In the genomic region with DNA sequence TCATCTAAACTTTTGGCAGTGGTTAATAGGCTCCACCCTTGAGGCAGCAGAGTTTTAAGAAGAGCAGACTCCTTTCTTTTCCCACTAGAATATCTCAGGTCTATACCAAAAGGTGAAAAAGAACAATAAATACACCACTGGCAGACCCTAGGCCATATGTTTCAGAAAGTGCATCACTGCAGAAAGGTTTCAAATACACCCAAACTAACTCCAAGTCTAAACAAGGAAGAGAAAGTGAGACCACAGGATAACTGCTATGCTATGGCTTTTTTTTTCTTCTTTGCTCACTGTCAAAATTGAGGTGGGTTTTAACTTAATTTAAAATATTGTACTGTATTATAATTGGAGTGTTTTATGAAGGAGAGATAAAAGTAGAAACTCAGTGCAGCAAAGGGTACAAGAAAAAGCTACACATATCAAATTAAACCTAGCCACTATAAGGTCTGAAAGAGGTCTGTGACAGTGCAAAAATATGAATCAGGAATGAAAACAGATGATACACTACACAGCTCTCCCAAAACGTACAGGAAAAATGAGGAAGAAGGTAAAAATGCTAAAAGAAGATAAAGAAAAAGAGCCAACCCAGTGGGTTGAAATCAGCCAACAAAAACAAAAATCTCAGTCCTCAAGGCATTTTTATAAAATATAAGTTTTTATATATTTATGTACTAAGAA, we compare ENCODE assay signal across 13 cellular contexts. TPM values are rescaled to one million over a fixed set of nuclear protein-coding genes. Genes with fewer than 3 reads are reported as not detected.
DNase-seq lines count a peak whose midpoint lies in the region; ATAC-seq and TF ChIP-seq lines count a peak whose summit lies in the region.
"Had no signal": no experiment of that assay in that cellular context is flagged by ENCODE, and none has a peak within 500 bp of the region (broad histone marks: within the 10 kb centered on the region; RNA-seq: fewer than 3 reads in every experiment).

No MANE protein-coding gene starts in this region.

- H3K9me3 Mint-ChIP-seq in activated CD4-positive, alpha-beta T cell treated with anti-CD3 and anti-CD28 coated beads, Interleukin-2, amount 10 ng/mL, durations not matched to agents 24 days and 14 days: peaks cover 4% of the 10 kb centered on the region
- peaks cover 14% of the 10 kb centered on the region for H3K9me3 Mint-ChIP-seq in activated naive CD8-positive, alpha-beta T cell treated with anti-CD3 and anti-CD28 coated beads for 36 hours

- H3K9me3 ChIP-seq in osteoblast (ENCODE audit: low read depth, low read length) (peaks cover 1% of the 10 kb centered on the region), upper lobe of left lung (no peaks in the 10 kb centered on the region)

- no peaks in the 10 kb centered on the region for H3K27me3 Mint-ChIP-seq in activated CD4-positive, alpha-beta T cell treated with anti-CD3 and anti-CD28 coated beads, Interleukin-2, amount 10 ng/mL, durations not matched to agents 24 days and 14 days
- H3K27me3 Mint-ChIP-seq in activated naive CD8-positive, alpha-beta T cell treated with anti-CD3 and anti-CD28 coated beads for 36 hours: no peaks in the 10 kb centered on the region

- H3K4me3 Mint-ChIP-seq in activated CD4-positive, alpha-beta T cell treated with anti-CD3 and anti-CD28 coated beads, Interleukin-2, amount 10 ng/mL, durations not matched to agents 24 days and 14 days: no peak overlapping the region
- H3K4me3 Mint-ChIP-seq in activated naive CD8-positive, alpha-beta T cell treated with anti-CD3 and anti-CD28 coated beads for 36 hours: peak overlapping the region; percentile 12
- H3K4me3 Mint-ChIP-seq: T-helper 1 cell treated with Interleukin-12 subunit alpha and Interleukin-12 subunit beta and Interleukin-4 antibody, amounts not matched to agents 30 μg/mL and 1 μg/mL, for 36 hours had no signal

- peaks cover 75% of the 10 kb centered on the region for H3K36me3 Mint-ChIP-seq in activated CD4-positive, alpha-beta T cell treated with anti-CD3 and anti-CD28 coated beads, Interleukin-2, amount 10 ng/mL, durations not matched to agents 24 days and 14 days (ENCODE audit: low read depth)
- H3K36me3 Mint-ChIP-seq in activated naive CD8-positive, alpha-beta T cell treated with anti-CD3 and anti-CD28 coated beads for 36 hours: peaks cover 68% of the 10 kb centered on the region

- H4K20me1 ChIP-seq in osteoblast (ENCODE audit: insufficient read depth, low read length): peaks cover 15% of the 10 kb centered on the region

- peaks cover 18% of the 10 kb centered on the region for H3K4me1 ChIP-seq in osteoblast (ENCODE audit: insufficient read depth, low read length)
- H3K4me1 ChIP-seq in upper lobe of left lung: peaks cover 0 to 15% (median 6%) of the 10 kb centered on the region in 4 donors

- H3K4me2 ChIP-seq in osteoblast (ENCODE audit: insufficient read depth, low read length): peak overlapping the region; percentile 26

- no peak for TF ChIP-seq EP300 in upper lobe of left lung (IDR thresholded peaks at IDR 0.05)

- TF ChIP-seq POLR2A in upper lobe of left lung (IDR thresholded peaks at IDR 0.05): no peak

- peaks cover 81% of the 10 kb centered on the region for H3K79me2 ChIP-seq in osteoblast (ENCODE audit: insufficient read depth, low read length)

- H3K4me1 Mint-ChIP-seq in activated CD4-positive, alpha-beta T cell treated with anti-CD3 and anti-CD28 coated beads, Interleukin-2, amount 10 ng/mL, durations not matched to agents 24 days and 14 days: peaks cover 12% of the 10 kb centered on the region
- H3K4me1 Mint-ChIP-seq in activated naive CD8-positive, alpha-beta T cell treated with anti-CD3 and anti-CD28 coated beads for 36 hours: peaks cover 33% of the 10 kb centered on the region

- intact Hi-C loops in activated CD4-positive, alpha-beta T cell treated with anti-CD3 and anti-CD28 coated beads, Interleukin-2, amount 10 ng/mL, durations not matched to agents 24 days and 14 days (cut with micrococcal nuclease): no loop called here

- H2AFZ ChIP-seq in osteoblast (ENCODE audit: low read length): no peak overlapping the region

- TF ChIP-seq CTCF in osteoblast (IDR thresholded peaks at IDR 0.05; ENCODE audit: extremely low read depth, low read depth, low read length): no peak
- TF ChIP-seq CTCF in upper lobe of left lung (IDR thresholded peaks at IDR 0.05): no peak

- no peak for DNase-seq in activated CD4-positive, alpha-beta T cell treated with anti-CD3 and anti-CD28 coated beads, Interleukin-2, amount 10 ng/mL, durations not matched to agents 24 days and 14 days
- no peak for DNase-seq in activated CD4-positive, alpha-beta T cell treated with anti-CD3 and anti-CD28 coated beads, Interleukin-2, amount 50 U/mL, for 48 hours
- DNase-seq in NAMALWA (ENCODE audit: low spot score): peak; percentile 12
- no peak for DNase-seq in activated naive CD8-positive, alpha-beta T cell treated with anti-CD3 and anti-CD28 coated beads for 36 hours
- DNase-seq in osteoblast (ENCODE audit: insufficient read length, low spot score, missing footprints): peak; percentile 45
- DNase-seq in upper lobe of left lung: no peak
- DNase-seq in stimulated activated CD4-positive, alpha-beta T cell treated with anti-CD3 and anti-CD28 coated beads, Interleukin-1b, Interleukin-23, amount 100 ng/mL, for 48 hours: no peak
- DNase-seq: DMS79 treated with DMSO at 0.1 percent for 48 hours, NCI-H1436 had no signal

- H3K4me3 ChIP-seq in osteoblast (ENCODE audit: insufficient read depth, low read length) (no peak overlapping the region), upper lobe of left lung (no peak overlapping the region)
- H3K4me3 ChIP-seq: right atrium auricular region, tibial nerve had no signal

- ATAC-seq in upper lobe of left lung (ENCODE audit: low FRiP score in 2 of 2) (no peak), HG02973 (IDR thresholded peaks at IDR 0.05; ENCODE audit: unreplicated experiment) (no peak)

- H3K27me3 ChIP-seq in osteoblast (ENCODE audit: insufficient read depth, low read length): no peaks in the 10 kb centered on the region
- no peaks in the 10 kb centered on the region for H3K27me3 ChIP-seq in upper lobe of left lung
- H3K27me3 ChIP-seq: right atrium auricular region, tibial nerve had no signal

- peak overlapping the region; percentile 69 for H3K27ac ChIP-seq in osteoblast (ENCODE audit: low read depth, low read length)
- no peak overlapping the region for H3K27ac ChIP-seq in upper lobe of left lung
- H3K27ac ChIP-seq: right atrium auricular region, tibial nerve had no signal

- WGBS in upper lobe of left lung, 2 donors: 18 to 19% methylated on average over 1 of the region's 1 CpG

- H3K27ac Mint-ChIP-seq in activated CD4-positive, alpha-beta T cell treated with anti-CD3 and anti-CD28 coated beads, Interleukin-2, amount 10 ng/mL, durations not matched to agents 24 days and 14 days: peak overlapping the region; percentile 74
- peak overlapping the region; percentile 64 for H3K27ac Mint-ChIP-seq in activated naive CD8-positive, alpha-beta T cell treated with anti-CD3 and anti-CD28 coated beads for 36 hours
- H3K27ac Mint-ChIP-seq: T-helper 1 cell treated with Interleukin-12 subunit alpha and Interleukin-12 subunit beta and Interleukin-4 antibody, amounts not matched to agents 30 μg/mL and 1 μg/mL, for 36 hours had no signal

- peaks cover 28% of the 10 kb centered on the region for H3K36me3 ChIP-seq in osteoblast (ENCODE audit: insufficient read depth, low read length)
- H3K36me3 ChIP-seq in upper lobe of left lung: peaks cover 0 to 37% (median 1%) of the 10 kb centered on the region in 4 donors

RNA-seq across cellular contexts. Expression of a gene that starts 8.4 kb away (rescaled TPM):
- 44.4 and 45.3 TPM in 2 replicates for total RNA-seq in activated CD4-positive, alpha-beta T cell treated with anti-CD3 and anti-CD28 coated beads, Interleukin-2, amount 10 ng/mL, durations not matched to agents 24 days and 14 days
- total RNA-seq in activated naive CD8-positive, alpha-beta T cell treated with anti-CD3 and anti-CD28 coated beads for 36 hours: 10 to 100 TPM; 33.5 to 33.9 TPM
- 34.5 and 36.2 TPM in 2 replicates for total RNA-seq in osteoblast
- total RNA-seq in upper lobe of left lung: 10 to 100 TPM; 31.1 to 72.4 (median 41.8) TPM

Comparison
In these comparisons a context has a peak if more than half of its experiments do, and no peak if none do; other contexts are left out.
1. DNase-seq: peak in NAMALWA (single experiment) and osteoblast (single experiment); none in activated CD4-positive, alpha-beta T cell treated with anti-CD3 and anti-CD28 coated beads, Interleukin-2, amount 10 ng/mL, durations not matched to agents 24 days and 14 days (single experiment), activated CD4-positive, alpha-beta T cell treated with anti-CD3 and anti-CD28 coated beads, Interleukin-2, amount 50 U/mL, for 48 hours (0 of 2), activated naive CD8-positive, alpha-beta T cell treated with anti-CD3 and anti-CD28 coated beads for 36 hours (single experiment), upper lobe of left lung (0 of 2) and stimulated activated CD4-positive, alpha-beta T cell treated with anti-CD3 and anti-CD28 coated beads, Interleukin-1b, Interleukin-23, amount 100 ng/mL, for 48 hours (single experiment).